In genomic region chr14:50815058-50815457, GRCh38 we compare ENCODE assay signal across 18 cellular contexts. TPM values are rescaled to one million over a fixed set of nuclear protein-coding genes. Genes with fewer than 3 reads are reported as not detected.
"Had no signal": no experiment of that assay in that cellular context is flagged by ENCODE, and none has a peak within 500 bp of the region (broad histone marks: within the 10 kb centered on the region; RNA-seq: fewer than 3 reads in every experiment).

No MANE protein-coding gene starts in this region.

RNA-seq across cellular contexts. Expression of gene ABHD12B, which starts 56.8 kb away (rescaled TPM):
- total RNA-seq: dermis blood vessel endothelial cell, endothelial cell of umbilical vein, epithelial cell of proximal tubule, esophagus muscularis mucosa, foreskin keratinocyte, gastroesophageal sphincter, hepatocyte, kidney, left lobe of liver, occipital lobe, psoas muscle, renal cortical epithelial cell, right cardiac atrium, sigmoid colon, skeletal muscle tissue, uterus had no signal
- polyA plus RNA-seq: endothelial cell of umbilical vein, fibroblast of lung, foreskin keratinocyte, heart left ventricle, hepatocyte, psoas muscle, right cardiac atrium had no signal
